In genomic region chr20:13119583-13119982, GRCh38 we compare ENCODE assay signal across 8 cellular contexts.
A peak's percentile ranks its signal among the peaks of the same experiment; 100 is the strongest.
DNase-seq lines count a peak whose midpoint lies in the region; ATAC-seq and TF ChIP-seq lines count a peak whose summit lies in the region.

No MANE protein-coding gene starts in this region.

- ATAC-seq in GM21528 (IDR thresholded peaks at IDR 0.05; ENCODE audit: low FRiP score, unreplicated experiment) (peak; percentile 66), gastrocnemius medialis (peak; percentile 83 to 88)

- peak; percentile 59 for DNase-seq in EL
- peak; percentile 62 for DNase-seq in LHCN-M2 (ENCODE audit: low read depth)
- DNase-seq in RWPE1 (ENCODE audit: low spot score), result peak; percentile 46
- peak; percentile 17 to 57 (median 34) for DNase-seq in adrenal gland
- peak; percentile 8 for DNase-seq in hepatic stellate cell (ENCODE audit: low spot score)
- DNase-seq in gastrocnemius medialis, result peak in 1 of 2 donors; percentile 20
- no peak for DNase-seq in activated CD4-positive, CD25-positive, alpha-beta regulatory T cell (lab: John Stamatoyannopoulos, UW)

- no peaks in the 10 kb centered on the region for H3K9me3 ChIP-seq in adrenal gland (replicated peaks in 1 of 3)
- H3K9me3 ChIP-seq in gastrocnemius medialis, result no peaks in the 10 kb centered on the region

- intact Hi-C loops in adrenal gland (cut with DNase I) (loop anchor here in 1 of 2 donors (10.0 kb wide), 1 partner anchor 425 kb away; no protein-coding TSS in a partner anchor), gastrocnemius medialis (cut with DNase I; ENCODE audit: low total_unique reads) (loop anchor here (1.0 to 5.0 kb wide), 4 partner anchors 143 to 653 kb away; no protein-coding TSS in a partner anchor)

- TF ChIP-seq CTCF in RWPE1 (conservative IDR thresholded peaks at IDR 0.05; ENCODE audit: low read depth), result peak; percentile 96
- TF ChIP-seq CTCF in adrenal gland (IDR thresholded peaks at IDR 0.05), result peak; percentile 67 to 89 (median 84)
- peak; percentile 69 to 90 (median 72) for TF ChIP-seq CTCF in gastrocnemius medialis (IDR thresholded peaks at IDR 0.05 in 4 of 5, conservative IDR thresholded peaks at IDR 0.05 in 1 of 5)

- H3K4me3 ChIP-seq in adrenal gland (no peak overlapping the region), gastrocnemius medialis (no peak overlapping the region)

- in situ Hi-C loops in gastrocnemius medialis (cut with MboI; ENCODE audit: low sequenced_read_pairs in 4 of 4), result loop anchor here (5.0 to 25.0 kb wide), 7 partner anchors 145 to 655 kb away; no protein-coding TSS in a partner anchor

- POLR2A ChIA-PET in RWPE1 (lab: Yijun Ruan, JAX; ENCODE audit: low non-redundant PET), result no interaction called here

- CTCF ChIA-PET in RWPE1 (lab: Yijun Ruan, JAX), result interaction anchor here (0.6 to 2.5 kb wide), 11 partner anchors 9 to 631 kb away, joined by 3 to 23 read pairs (median 4); no protein-coding TSS in a partner anchor

- H3K4me1 ChIP-seq in adrenal gland (replicated peaks in 1 of 2) (no peaks in the 10 kb centered on the region), gastrocnemius medialis (no peaks in the 10 kb centered on the region)

- WGBS in adrenal gland, 4 donors, result 16 to 19% (median 18%) methylated on average over 6 of the region's 6 CpGs

- no peak for TF ChIP-seq POLR2A in adrenal gland (IDR thresholded peaks at IDR 0.05)
- TF ChIP-seq POLR2A in gastrocnemius medialis (IDR thresholded peaks at IDR 0.05), result no peak

- no peaks in the 10 kb centered on the region for H3K36me3 ChIP-seq in adrenal gland (replicated peaks in 1 of 2)
- H3K36me3 ChIP-seq in gastrocnemius medialis, result no peaks in the 10 kb centered on the region

- H3K27me3 ChIP-seq in adrenal gland (no peaks in the 10 kb centered on the region), gastrocnemius medialis (no peaks in the 10 kb centered on the region)

- H3K27ac ChIP-seq in RWPE1, result no peak overlapping the region
- no peak overlapping the region for H3K27ac ChIP-seq in adrenal gland
- no peak overlapping the region for H3K27ac ChIP-seq in gastrocnemius medialis

Comparison
In these comparisons a context has a peak if more than half of its experiments do, and no peak if none do; other contexts are left out.
1. DNase-seq: peak in EL (single experiment), LHCN-M2 (single experiment), RWPE1 (single experiment), adrenal gland (7 of 7) and hepatic stellate cell (single experiment); none in activated CD4-positive, CD25-positive, alpha-beta regulatory T cell (0 of 4).
2. Peak in every context shown above with its lines, with median percentiles within 50 percentile points of each other: CTCF ChIP-seq.